20 cellular contexts compared by ENCODE assay signal in the genomic region with DNA sequence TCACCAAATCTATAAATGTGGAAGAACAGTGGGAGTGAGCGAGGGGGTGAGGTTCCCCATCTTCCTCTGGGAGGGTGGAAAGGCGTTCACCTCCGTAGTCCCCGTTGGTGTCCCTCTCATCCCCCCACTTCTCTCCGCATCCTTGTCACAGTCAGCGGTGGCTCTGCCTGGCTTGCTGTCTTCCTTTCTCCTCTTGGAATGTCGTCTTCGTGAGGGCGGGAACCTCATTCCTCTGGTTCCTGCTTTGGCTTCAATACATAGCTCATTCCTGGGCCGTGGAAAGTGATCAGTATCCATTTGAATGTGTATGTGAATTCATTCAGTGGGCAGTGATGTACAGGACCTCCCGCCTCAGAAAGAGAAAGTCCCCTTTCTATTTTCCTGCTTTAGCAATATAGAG.
"Had no signal": no experiment of that assay in that cellular context is flagged by ENCODE, and none has a peak within 500 bp of the region (broad histone marks: within the 10 kb centered on the region; RNA-seq: fewer than 3 reads in every experiment).

No MANE protein-coding gene starts in this region.

- H3K9me3 ChIP-seq: left lung, spleen, transverse colon, uterus had no signal

- H3K4me3 ChIP-seq: cardiac muscle cell, left lung, SK-N-MC, spleen, transverse colon, uterus had no signal

- H3K4me3 Mint-ChIP-seq: activated CD8-positive, alpha-beta T cell treated with anti-CD3 and anti-CD28 coated beads, Interleukin-2, amount 10 ng/mL, durations not matched to agents 7 days and 5 days; activated T-cell treated with anti-CD3 and anti-CD28 coated beads, Interleukin-2, amount 50 U/mL, for 24 hours; endodermal cell; nephron progenitor cell had no signal

- FAIRE-seq: colon, kidney had no signal

- ATAC-seq: left lung; stimulated activated naive CD8-positive, alpha-beta T cell treated with anti-CD3 and anti-CD28 coated beads, Interleukin-15, Interleukin-2, amounts not matched to agents 100 U/mL and 50 U/mL, for 24 hours had no signal

- DNase-seq: activated CD4-positive, alpha-beta T cell treated with anti-CD3 and anti-CD28 coated beads for 1 hour; activated CD8-positive, alpha-beta T cell treated with anti-CD3 and anti-CD28 coated beads, Interleukin-2, amount 10 ng/mL, durations not matched to agents 7 days and 5 days; activated effector memory CD4-positive, alpha-beta T cell treated with anti-CD3 and anti-CD28 coated beads, Interleukin-2, amount 50 U/mL, for 16 hours; activated naive CD4-positive, alpha-beta T cell treated with anti-CD3 and anti-CD28 coated beads, Interleukin-2, amount 50 U/mL, for 16 hours; activated T-cell treated with anti-CD3 and anti-CD28 coated beads, Interleukin-2, amount 50 U/mL, for 24 hours; endodermal cell; hippocampal formation; kidney; left lung; nephron progenitor cell; retina; spleen; stimulated activated naive CD8-positive, alpha-beta T cell treated with anti-CD3 and anti-CD28 coated beads, Interleukin-15, Interleukin-2, amounts not matched to agents 100 U/mL and 50 U/mL, for 24 hours; transverse colon; uterus had no signal

- H3K27me3 ChIP-seq: cardiac muscle cell, spleen, transverse colon, uterus had no signal

- H3K36me3 ChIP-seq: cardiac muscle cell, left lung, spleen, transverse colon, uterus had no signal

- H3K9me3 Mint-ChIP-seq: activated T-cell treated with anti-CD3 and anti-CD28 coated beads, Interleukin-2, amount 50 U/mL, for 24 hours; endodermal cell; nephron progenitor cell had no signal

- H3K4me1 ChIP-seq: left lung, uterus had no signal

- H3K27me3 Mint-ChIP-seq: activated T-cell treated with anti-CD3 and anti-CD28 coated beads, Interleukin-2, amount 50 U/mL, for 24 hours had no signal

- H3K27ac ChIP-seq: cardiac muscle cell, epithelial cell of prostate, left lung, SK-N-MC, spleen, uterus, VCaP had no signal

- H3K27ac Mint-ChIP-seq: activated CD8-positive, alpha-beta T cell treated with anti-CD3 and anti-CD28 coated beads, Interleukin-2, amount 10 ng/mL, durations not matched to agents 7 days and 5 days; activated T-cell treated with anti-CD3 and anti-CD28 coated beads, Interleukin-2, amount 50 U/mL, for 24 hours; endodermal cell; nephron progenitor cell had no signal
